In the genomic region with DNA sequence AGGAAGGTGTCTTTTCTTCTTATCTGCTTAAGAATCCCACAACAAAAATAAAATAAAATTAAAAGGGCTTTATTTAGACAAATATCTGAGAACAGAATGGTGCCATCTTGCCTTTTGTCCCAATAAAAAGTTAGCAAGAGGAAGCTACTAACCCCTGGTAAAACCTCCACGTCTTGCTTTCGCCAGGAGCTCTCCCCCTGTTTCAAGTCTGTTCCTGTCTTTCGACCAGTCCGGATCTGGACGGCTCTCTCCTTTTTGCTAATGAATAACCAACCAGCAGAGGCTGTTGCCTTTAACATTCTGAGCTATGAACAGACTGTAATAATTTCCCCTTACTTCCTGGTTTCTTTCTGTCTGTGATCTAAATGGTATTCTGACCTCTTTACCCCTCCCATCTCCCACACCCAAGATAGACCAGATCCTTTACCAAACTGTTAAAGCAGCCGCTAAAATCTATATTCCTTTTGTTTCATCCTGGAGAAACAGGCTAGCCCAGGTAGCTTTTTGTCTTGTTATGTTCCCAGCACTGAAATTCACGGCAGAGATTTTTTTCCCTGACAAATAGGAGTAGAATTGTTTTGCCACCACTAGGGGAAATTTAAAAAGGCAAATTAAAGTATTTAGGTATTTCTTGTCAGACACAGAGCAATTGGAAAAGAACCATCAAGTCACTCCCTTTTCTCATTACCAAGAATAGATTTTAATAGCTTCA, we compare ENCODE assay signal across 8 cellular contexts. TPM values are rescaled to one million over a fixed set of nuclear protein-coding genes. Genes with fewer than 3 reads are reported as not detected.
DNase-seq lines count a peak whose midpoint lies in the region; ATAC-seq, FAIRE-seq and TF ChIP-seq lines count a peak whose summit lies in the region.

A gene with protein sequence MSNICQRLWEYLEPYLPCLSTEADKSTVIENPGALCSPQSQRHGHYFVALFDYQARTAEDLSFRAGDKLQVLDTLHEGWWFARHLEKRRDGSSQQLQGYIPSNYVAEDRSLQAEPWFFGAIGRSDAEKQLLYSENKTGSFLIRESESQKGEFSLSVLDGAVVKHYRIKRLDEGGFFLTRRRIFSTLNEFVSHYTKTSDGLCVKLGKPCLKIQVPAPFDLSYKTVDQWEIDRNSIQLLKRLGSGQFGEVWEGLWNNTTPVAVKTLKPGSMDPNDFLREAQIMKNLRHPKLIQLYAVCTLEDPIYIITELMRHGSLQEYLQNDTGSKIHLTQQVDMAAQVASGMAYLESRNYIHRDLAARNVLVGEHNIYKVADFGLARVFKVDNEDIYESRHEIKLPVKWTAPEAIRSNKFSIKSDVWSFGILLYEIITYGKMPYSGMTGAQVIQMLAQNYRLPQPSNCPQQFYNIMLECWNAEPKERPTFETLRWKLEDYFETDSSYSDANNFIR (minus strand): TSS at position 320 of the 712 bp plus-strand sequence. CDS start 580 bp downstream, outside the sequence.

- no TSS peak for BruUV-seq in GM12878 (replicated peaks; lab: Mats Ljungman, UMichigan)

- TF ChIP-seq CTCF in GM12878 (IDR thresholded peaks at IDR 0.05 in 2 of 3, conservative IDR thresholded peaks at IDR 0.05 in 1 of 3; ENCODE audit: control insufficient read depth in 2 of 3, extremely low read depth in 1 of 3, insufficient read depth in 1 of 3, low read depth in 3 of 3, low read length in 3 of 3): no peak

- H3K9ac ChIP-seq in GM12878 (ENCODE audit: control insufficient read depth, insufficient read depth, low read length): no peak within 1 kb of the TSS

- 95% methylated on average over 7 of the region's 7 CpGs for WGBS in GM12878 (ENCODE audit: insufficient coverage, insufficient replicate concordance, low lambda C conversion rate, missing lambda C conversion rate)

- FAIRE-seq in GM12878 (lab: Jason Lieb, UNC): no peak

- no peaks in the 10 kb centered on the region for H4K20me1 ChIP-seq in GM12878 (ENCODE audit: control insufficient read depth, insufficient read depth)

- SMC1A ChIA-PET in GM12878 (lab: Charles Lee; ENCODE audit: uncharacterized antibody, unreplicated experiment): interaction anchor here (0.6 to 5.3 kb wide), 24 partner anchors 8 to 345 kb away, joined by 3 to 54 read pairs (median 4); no protein-coding TSS in a partner anchor

- peak within 1 kb of the TSS; percentile 11; the same call in 1 of the 2 replicates for H3K4me2 ChIP-seq in GM12878 (ENCODE audit: control insufficient read depth, insufficient read depth)

- H3K4me3 ChIP-seq in GM12878: no peak within 1 kb of the TSS

- peak within 1 kb of the TSS; percentile 21 for H2AFZ ChIP-seq in GM12878 (ENCODE audit: control insufficient read depth, low read depth, low read length)

- CTCF ChIA-PET in GM12878 (lab: Yijun Ruan, JAX): interaction anchor here (1.0 to 3.3 kb wide), 13 partner anchors 9 to 54 kb away, joined by 3 to 26 read pairs (median 6); no protein-coding TSS in a partner anchor

- ATAC-seq in HG03095 (IDR thresholded peaks at IDR 0.05; ENCODE audit: unreplicated experiment): peak; percentile 42
- peak; percentile 60 for ATAC-seq in GM12878
- no peak for ATAC-seq in HG03097 (IDR thresholded peaks at IDR 0.05; ENCODE audit: low FRiP score, unreplicated experiment)

- in situ Hi-C loops in GM12878 (cut with MboI): no loop called here

- RAD21 ChIA-PET in GM12878 (lab: Charles Lee; ENCODE audit: unreplicated experiment): interaction anchor here (0.8 to 4.8 kb wide), 12 partner anchors 25 to 52 kb away, joined by 3 to 50 read pairs (median 5); partner anchors contain the start of gene NT5DC1

- no peaks in the 10 kb centered on the region; a peak in 1 of 4 replicates for H3K36me3 ChIP-seq in GM12878 (ENCODE audit: control insufficient read depth in 2 of 2, insufficient read depth in 2 of 2, low read length in 1 of 2)

- TF ChIP-seq RAD21 in GM12878 (IDR thresholded peaks at IDR 0.05; ENCODE audit: insufficient read depth, low read depth, low read length): no peak

- TF ChIP-seq EP300 in GM12878 (IDR thresholded peaks at IDR 0.05; ENCODE audit: borderline replicate concordance in 1 of 2, control insufficient read depth in 1 of 2, low read depth in 2 of 2, low read length in 2 of 2): no peak

- DNase-seq in AG08395 (ENCODE audit: low spot score) (peak; percentile 46), GM12878 (ENCODE audit: low read depth, low spot score) (no peak), lung microvascular endothelial cell (ENCODE audit: low read depth in 2 of 2) (peak; percentile 15 to 35), NCI-H1417 treated with DMSO at 0.1 percent for 48 hours (lab: John Stamatoyannopoulos, UW) (no peak), A172 (ENCODE audit: low spot score) (no peak)
- no peak for DNase-seq in stimulated activated CD4-positive, alpha-beta T cell treated with anti-CD3 and anti-CD28 coated beads, Interleukin-2, amount 100 ng/mL, for 24 hours

- intact Hi-C loops in GM12878 (cut with micrococcal nuclease; ENCODE audit: unreplicated experiment): no loop called here

- H3K9me3 ChIP-seq in GM12878 (replicated peaks; ENCODE audit: control insufficient read depth, insufficient read depth, low read length): no peaks in the 10 kb centered on the region; the same call in 2 of the 3 replicates

- no peaks in the 10 kb centered on the region for H3K27me3 ChIP-seq in GM12878 (replicated peaks in 1 of 2; ENCODE audit: control insufficient read depth in 2 of 2, insufficient read depth in 2 of 2, low read length in 1 of 2)

- H3K27ac ChIP-seq in GM12878 (ENCODE audit: control insufficient read depth, insufficient read depth): no peak within 1 kb of the TSS

- no peak for TF ChIP-seq POLR2A in GM12878 (IDR thresholded peaks at IDR 0.05; ENCODE audit: low read depth, low read length)

- H3K79me2 ChIP-seq in GM12878 (ENCODE audit: control insufficient read depth, insufficient read depth, low read length): no peaks in the 10 kb centered on the region

- POLR2A ChIA-PET in GM12878 (lab: Charles Lee): interaction anchor here (0.6 to 1.4 kb wide), 14 partner anchors 9 to 159 kb away, joined by 3 to 5 read pairs (median 4); partner anchors contain the start of gene NT5DC1

- H3K4me1 ChIP-seq in GM12878 (ENCODE audit: control insufficient read depth, insufficient read depth, low read length): peaks cover 11% of the 10 kb centered on the region

TF ChIP-seq in GM12878, 131 proteins besides CTCF, POLR2A, EP300 and RAD21 (continues in another document):
- TF ChIP-seq, protein P1, sequence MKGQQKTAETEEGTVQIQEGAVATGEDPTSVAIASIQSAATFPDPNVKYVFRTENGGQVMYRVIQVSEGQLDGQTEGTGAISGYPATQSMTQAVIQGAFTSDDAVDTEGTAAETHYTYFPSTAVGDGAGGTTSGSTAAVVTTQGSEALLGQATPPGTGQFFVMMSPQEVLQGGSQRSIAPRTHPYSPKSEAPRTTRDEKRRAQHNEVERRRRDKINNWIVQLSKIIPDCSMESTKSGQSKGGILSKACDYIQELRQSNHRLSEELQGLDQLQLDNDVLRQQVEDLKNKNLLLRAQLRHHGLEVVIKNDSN (IDR thresholded peaks at IDR 0.05; ENCODE audit: borderline replicate concordance, extremely low read length, insufficient read depth, low read depth, low read length): no peak
- no peak for TF ChIP-seq CREM (IDR thresholded peaks at IDR 0.05; ENCODE audit: low read depth)
- no peak for TF ChIP-seq FOXK2 (IDR thresholded peaks at IDR 0.05)
- no peak for TF ChIP-seq SREBF1 (IDR thresholded peaks at IDR 0.05; ENCODE audit: low read length)
- no peak for TF ChIP-seq ZNF24 (IDR thresholded peaks at IDR 0.05)
- TF ChIP-seq, protein P2, sequence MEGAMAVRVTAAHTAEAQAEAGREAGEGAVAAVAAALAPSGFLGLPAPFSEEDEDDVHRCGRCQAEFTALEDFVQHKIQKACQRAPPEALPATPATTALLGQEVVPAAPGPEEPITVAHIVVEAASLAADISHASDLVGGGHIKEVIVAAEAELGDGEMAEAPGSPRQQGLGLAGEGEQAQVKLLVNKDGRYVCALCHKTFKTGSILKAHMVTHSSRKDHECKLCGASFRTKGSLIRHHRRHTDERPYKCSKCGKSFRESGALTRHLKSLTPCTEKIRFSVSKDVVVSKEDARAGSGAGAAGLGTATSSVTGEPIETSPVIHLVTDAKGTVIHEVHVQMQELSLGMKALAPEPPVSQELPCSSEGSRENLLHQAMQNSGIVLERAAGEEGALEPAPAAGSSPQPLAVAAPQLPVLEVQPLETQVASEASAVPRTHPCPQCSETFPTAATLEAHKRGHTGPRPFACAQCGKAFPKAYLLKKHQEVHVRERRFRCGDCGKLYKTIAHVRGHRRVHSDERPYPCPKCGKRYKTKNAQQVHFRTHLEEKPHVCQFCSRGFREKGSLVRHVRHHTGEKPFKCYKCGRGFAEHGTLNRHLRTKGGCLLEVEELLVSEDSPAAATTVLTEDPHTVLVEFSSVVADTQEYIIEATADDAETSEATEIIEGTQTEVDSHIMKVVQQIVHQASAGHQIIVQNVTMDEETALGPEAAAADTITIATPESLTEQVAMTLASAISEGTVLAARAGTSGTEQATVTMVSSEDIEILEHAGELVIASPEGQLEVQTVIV (IDR thresholded peaks at IDR 0.05; ENCODE audit: borderline replicate concordance, partially characterized antibody): no peak
- no peak for TF ChIP-seq SREBF2 (IDR thresholded peaks at IDR 0.05; ENCODE audit: low read length)
- TF ChIP-seq JUNB (IDR thresholded peaks at IDR 0.05): no peak

RNA-seq across cellular contexts. Expression of the gene that starts here (rescaled TPM):
- 5.7 and 5.9 TPM in 2 replicates for total RNA-seq in GM12878 (2013; cell fraction: nucleolus; rRNA removed)
- total RNA-seq in GM12878 (2014; rRNA removed) (1.4 and 1.7 TPM in 2 replicates), GM12878 (2014; rRNA removed; fragmentation: Illumina TruSeq; extraction: Trizol) (1.8 and 1.9 TPM in 2 replicates), GM12878 (2021) (1.6 and 1.7 TPM in 2 replicates), lung microvascular endothelial cell (under 0.01 TPM in 2 replicates)
- polyA plus RNA-seq in GM12878 (2011; ENCODE audit: low read depth): 0.26 TPM
- polyA plus RNA-seq in GM12878 (2011; rRNA removed) (2.4 and 3.6 TPM in 2 replicates), GM12878 (2014; fragmentation: Illumina TruSeq; extraction: Trizol) (1.3 and 1.7 TPM in 2 replicates), GM12878 (2014; fragmentation: Nextera tagmentation; extraction: Ambion mirVana) (under 1 TPM; 0.29 to 0.32 TPM), GM12878 (2014; rRNA removed) (1.1 and 1.2 TPM in 2 replicates), GM12878 (2016; fragmentation: Nextera tagmentation; extraction: Ambion mirVana) (under 1 TPM; 0.59 to 0.63 TPM)
- 0.72 and 0.75 TPM in 2 replicates for polyA plus RNA-seq in GM12878 (2011; cell fraction: cytosol; rRNA removed)
- 4.7 and 5.6 TPM in 2 replicates for polyA plus RNA-seq in GM12878 (2011; cell fraction: nucleus; rRNA removed)
- 0.31 and 0.79 TPM in 2 replicates for polyA plus RNA-seq in GM12878 (2012)
- polyA minus RNA-seq in GM12878 (2011; rRNA and poly(A)+ RNA removed): 3.4 and 4.3 TPM in 2 replicates
- polyA minus RNA-seq in GM12878 (2011; cell fraction: cytosol; rRNA and poly(A)+ RNA removed): 1.2 and 1.4 TPM in 2 replicates
- 5.4 and 8.6 TPM in 2 replicates for polyA minus RNA-seq in GM12878 (2011; cell fraction: nucleus; rRNA and poly(A)+ RNA removed)
- 0.02 and 0.05 TPM in 2 replicates for total RNA-seq in A172 (2014; rRNA removed; shearing (Covaris generic))

Comparison
In these comparisons a context has a peak if more than half of its experiments do, and no peak if none do; other contexts are left out.
1. Peak in DNase-seq in lung microvascular endothelial cell; RNA of the gene not detected or under 1 TPM.